8 cellular contexts compared by ENCODE assay signal in genomic region chr10:5812283-5813090, GRCh38. TPM values are rescaled to one million over a fixed set of nuclear protein-coding genes. Genes with fewer than 3 reads are reported as not detected.
DNase-seq lines count a peak whose midpoint lies in the region; ATAC-seq, FAIRE-seq and TF ChIP-seq lines count a peak whose summit lies in the region.

No MANE protein-coding gene starts in this region.

- CTCF ChIA-PET in CD8-positive, alpha-beta T cell (lab: Charles Lee): no interaction called here
- CTCF ChIA-PET in HepG2 (lab: Yijun Ruan, JAX; ENCODE audit: low intra/inter-chr PET ratio, low total read pairs): no interaction called here

- H3K4me3 Mint-ChIP-seq in CD8-positive, alpha-beta T cell: peak overlapping the region; percentile 86

- H3K36me3 ChIP-seq in CD8-positive, alpha-beta T cell (ENCODE audit: insufficient read depth, low read length): no peaks in the 10 kb centered on the region
- H3K36me3 ChIP-seq in HUES48 (ENCODE audit: control insufficient read depth, insufficient read depth, low read length): peaks cover 9% of the 10 kb centered on the region
- no peaks in the 10 kb centered on the region; the same call in 1 of the 2 replicates for H3K36me3 ChIP-seq in WERI-Rb-1
- H3K36me3 ChIP-seq in HepG2 (replicated peaks in 1 of 2; ENCODE audit: control insufficient read depth in 1 of 2, insufficient read depth in 2 of 2, low read length in 2 of 2): peaks cover 0 to 6% of the 10 kb centered on the region in 2 experiments; a peak in 2 of 5 replicates

- H3K9me3 Mint-ChIP-seq in CD8-positive, alpha-beta T cell: no peaks in the 10 kb centered on the region

- intact Hi-C loops in CD8-positive, alpha-beta T cell (cut with DNase I, micrococcal nuclease): loop anchor here (1.0 to 10.0 kb wide), 13 partner anchors 35 to 2002 kb away; partner anchors contain the start of genes IL15RA (in 2 of the 2), RBM17 (in 2 of the 2), TASOR2 (in 2 of the 2) and ANKRD16 (in 1 of the 2)
- intact Hi-C loops in HepG2 (cut with micrococcal nuclease; ENCODE audit: unreplicated experiment): loop anchor here (5.0 kb wide), 1 partner anchor 75 kb away; the partner anchor contains the start of gene ANKRD16

- H3K27me3 ChIP-seq in CD8-positive, alpha-beta T cell (ENCODE audit: insufficient read depth, low read length): no peaks in the 10 kb centered on the region
- H3K27me3 ChIP-seq in HUES48 (ENCODE audit: control insufficient read depth, insufficient read depth, low read length) (no peaks in the 10 kb centered on the region), WERI-Rb-1 (ENCODE audit: insufficient read depth, low read depth, severe bottlenecking) (no peaks in the 10 kb centered on the region), HepG2 (ENCODE audit: control insufficient read depth in 1 of 2, insufficient read depth in 2 of 2, low read length in 2 of 2) (peaks cover 0 to 3% of the 10 kb centered on the region in 2 experiments; a peak in 1 of 5 replicates)

- 0 out of 2 replicates have a peak, but pooled peaks have one; percentile 43 for TF ChIP-seq RAD21 in HepG2 (CRISPR knock-in tag; IDR thresholded peaks at IDR 0.05)

- DNase-seq in CD8-positive, alpha-beta T cell: peak; percentile 7 to 63 (median 31)
- DNase-seq in WERI-Rb-1 (peak; percentile 11), HepG2 (ENCODE audit: low spot score) (no peak), H54 (ENCODE audit: insufficient read length, low spot score) (no peak)
- DNase-seq in stimulated activated CD4-positive, alpha-beta T cell treated with anti-CD3 and anti-CD28 coated beads, TNF-alpha, amount 100 ng/mL, for 1 hour (ENCODE audit: low read depth in 3 of 3, low spot score in 1 of 3): peak in 2 of 3 donors; percentile 5 to 20

- TF ChIP-seq POLR2A in HepG2 (IDR thresholded peaks at IDR 0.05; ENCODE audit: insufficient read depth in 1 of 2, low read depth in 2 of 2, low read length in 2 of 2) (peak in 1 of 2 experiments; percentile 60; a peak in 2 of 4 replicates), H54 (IDR thresholded peaks at IDR 0.05; ENCODE audit: low read depth, low read length) (no peak; the same call in 1 of the 2 replicates)

- no peaks in the 10 kb centered on the region for H3K9me3 ChIP-seq in CD8-positive, alpha-beta T cell (ENCODE audit: low read length)
- H3K9me3 ChIP-seq in HUES48 (ENCODE audit: control insufficient read depth, insufficient read depth, low read length) (no peaks in the 10 kb centered on the region), WERI-Rb-1 (ENCODE audit: severe bottlenecking) (no peaks in the 10 kb centered on the region), HepG2 (ENCODE audit: low read length) (no peaks in the 10 kb centered on the region)

- H3K4me1 ChIP-seq in CD8-positive, alpha-beta T cell (ENCODE audit: insufficient read depth, low read length): peaks cover 58% of the 10 kb centered on the region
- H3K4me1 ChIP-seq in HUES48 (ENCODE audit: control insufficient read depth, insufficient read depth, low read length) (peaks cover 22% of the 10 kb centered on the region), HepG2 (ENCODE audit: insufficient read depth, low read length) (peaks cover 66% of the 10 kb centered on the region)

- H3K79me2 ChIP-seq in HepG2 (ENCODE audit: insufficient read depth, low read length): peaks cover 61% of the 10 kb centered on the region

- peaks cover 63% of the 10 kb centered on the region for H3K4me1 Mint-ChIP-seq in CD8-positive, alpha-beta T cell (ENCODE audit: low read depth)

- peak overlapping the region; percentile 87 for H3K27ac ChIP-seq in CD8-positive, alpha-beta T cell (ENCODE audit: low read depth, low read length)
- H3K27ac ChIP-seq in HUES48 (ENCODE audit: low read depth, low read length) (peak overlapping the region; percentile 98), WERI-Rb-1 (peak overlapping the region; percentile 99), cingulate gyrus (ENCODE audit: low read depth, low read length) (peak overlapping the region; percentile 94), HepG2 (ENCODE audit: extremely low read length, insufficient read depth, low read length) (peak overlapping the region; percentile 100)

- BruUV-seq in HepG2 (replicated peaks; lab: Mats Ljungman, UMichigan): TSS peak; percentile 48

- POLR2A ChIA-PET in CD8-positive, alpha-beta T cell (lab: Charles Lee): interaction anchor here (2.1 kb wide), 1 partner anchor 78 kb away, joined by 14 read pairs; the partner anchor contains the start of genes ANKRD16 and FBH1
- POLR2A ChIA-PET in HepG2 (lab: Yijun Ruan, JAX): interaction anchor here (0.8 to 2.3 kb wide), 13 partner anchors 8 to 264 kb away, joined by 3 to 23 read pairs (median 5); no protein-coding TSS in a partner anchor

- FAIRE-seq in HepG2 (lab: Jason Lieb, UNC) (no peak), H54 (lab: Jason Lieb, UNC) (no peak)

- peaks cover 23% of the 10 kb centered on the region for H3K36me3 Mint-ChIP-seq in CD8-positive, alpha-beta T cell

- H4K20me1 ChIP-seq in HepG2 (ENCODE audit: insufficient read depth, low read length): peaks cover 52% of the 10 kb centered on the region

- no peak for TF ChIP-seq CTCF in CD8-positive, alpha-beta T cell (IDR thresholded peaks at IDR 0.05)
- TF ChIP-seq CTCF in WERI-Rb-1 (IDR thresholded peaks at IDR 0.05; ENCODE audit: low read depth, low read length): no peak
- no peak for TF ChIP-seq CTCF in HepG2 (CRISPR knock-in tag; IDR thresholded peaks at IDR 0.05)

- in situ Hi-C loops in HepG2 (cut with HindIII; ENCODE audit: extremely low pct_ligation_motif_present, low pct_unique_long_range_greater_than_20kb): loop anchor here (10.0 kb wide), 1 partner anchor 62 kb away; no protein-coding TSS in a partner anchor

- H3K9ac ChIP-seq in HUES48 (ENCODE audit: low read depth, low read length) (peak overlapping the region; percentile 98), HepG2 (ENCODE audit: insufficient read depth, low read depth, low read length) (peak overlapping the region; percentile 99)

- H3K4me2 ChIP-seq in HepG2 (ENCODE audit: low read depth, low read length): peak overlapping the region; percentile 90

- H3K27ac Mint-ChIP-seq in CD8-positive, alpha-beta T cell: peak overlapping the region; percentile 87

- no peak overlapping the region for H2AFZ ChIP-seq in HepG2 (ENCODE audit: low read length)

- 0% methylated on average over 23 of the region's 49 CpGs for WGBS in HepG2 (ENCODE audit: low lambda C conversion rate)

- H3K27me3 Mint-ChIP-seq in CD8-positive, alpha-beta T cell (ENCODE audit: low read depth): no peaks in the 10 kb centered on the region

- ATAC-seq in CD8-positive, alpha-beta T cell: peak; percentile 9
- ATAC-seq in GM21367 (IDR thresholded peaks at IDR 0.05; ENCODE audit: unreplicated experiment): peak; percentile 14
- ATAC-seq in HepG2: peak; percentile 57

- H3K4me3 ChIP-seq in CD8-positive, alpha-beta T cell (ENCODE audit: low read depth, low read length): peak overlapping the region; percentile 68
- H3K4me3 ChIP-seq in HUES48 (ENCODE audit: low read depth, low read length): peak overlapping the region; percentile 98
- peak overlapping the region; percentile 90 for H3K4me3 ChIP-seq in WERI-Rb-1 (ENCODE audit: low read depth, low read length)
- H3K4me3 ChIP-seq in HepG2 (replicated peaks in 1 of 3; ENCODE audit: insufficient read depth in 1 of 3, low read depth in 2 of 3, low read length in 3 of 3): peak overlapping the region; percentile 89 to 100 (median 97)

- TF ChIP-seq EP300 in HepG2 (IDR thresholded peaks at IDR 0.05; ENCODE audit: low read depth in 2 of 2, low read length in 2 of 2) (no peak), HepG2 (CRISPR knock-in tag; IDR thresholded peaks at IDR 0.05; ENCODE audit: borderline replicate concordance) (no peak)

TF ChIP-seq in HepG2, 621 proteins besides CTCF, POLR2A, EP300 and RAD21 (continues in another document):
- peak; percentile 60; the same call in 1 of the 2 replicates for TF ChIP-seq ZNF607 (CRISPR knock-in tag; IDR thresholded peaks at IDR 0.05; ENCODE audit: borderline replicate concordance)

RNA-seq across cellular contexts. Expression of gene GDI2, which starts 0.7 kb away (rescaled TPM):
- total RNA-seq in CD8-positive, alpha-beta T cell: 10 to 100 TPM; 62.1 to 70.5 TPM
- total RNA-seq in HepG2 (2016; rRNA removed; fragmentation: Illumina TruSeq; extraction: Trizol): 477 and 756 TPM in 2 replicates
- total RNA-seq in HepG2 (2016; cell fraction: cytosol; rRNA removed; fragmentation: Illumina TruSeq; extraction: Trizol; ENCODE audit: low read depth): 312 and 326 TPM in 2 replicates
- 471 and 770 TPM in 2 replicates for total RNA-seq in HepG2 (2016; cell fraction: insoluble cytoplasmic fraction; rRNA removed; fragmentation: Illumina TruSeq; extraction: Trizol)
- total RNA-seq in HepG2 (2016; cell fraction: membrane; rRNA removed; fragmentation: Illumina TruSeq; extraction: Trizol): 290 and 338 TPM in 2 replicates
- total RNA-seq in HepG2 (2016; cell fraction: nucleus; rRNA removed; fragmentation: Illumina TruSeq; extraction: Trizol): 188 and 200 TPM in 2 replicates
- polyA plus RNA-seq in HepG2 (2011; rRNA removed): 118 and 153 TPM in 2 replicates
- polyA plus RNA-seq in HepG2 (2011; cell fraction: cytosol; rRNA removed): 141 and 159 TPM in 2 replicates
- polyA plus RNA-seq in HepG2 (2011; cell fraction: nucleus; rRNA removed): 45.6 and 58.6 TPM in 2 replicates
- polyA plus RNA-seq in HepG2 (2012): 245 and 302 TPM in 2 replicates
- polyA plus RNA-seq in HepG2 (2016; cell fraction: cytosol; fragmentation: Illumina TruSeq; extraction: Trizol; ENCODE audit: low read depth): 68.6 and 71.1 TPM in 2 replicates
- polyA plus RNA-seq in HepG2 (2016; cell fraction: insoluble cytoplasmic fraction; fragmentation: Illumina TruSeq; extraction: Trizol; ENCODE audit: low read depth): 588 and 612 TPM in 2 replicates
- 141 and 156 TPM in 2 replicates for polyA plus RNA-seq in HepG2 (2016; cell fraction: membrane; fragmentation: Illumina TruSeq; extraction: Trizol; ENCODE audit: low read depth)
- 190 and 195 TPM in 2 replicates for polyA plus RNA-seq in HepG2 (2016; cell fraction: nucleus; fragmentation: Illumina TruSeq; extraction: Trizol; ENCODE audit: insufficient read depth, low read depth)
- 88.7 and 522 TPM in 2 replicates for polyA minus RNA-seq in HepG2 (2011; rRNA and poly(A)+ RNA removed; ENCODE audit: low replicate concordance)
- polyA minus RNA-seq in HepG2 (2011; cell fraction: cytosol; rRNA and poly(A)+ RNA removed): 285 and 334 TPM in 2 replicates
- 112 and 162 TPM in 2 replicates for polyA minus RNA-seq in HepG2 (2011; cell fraction: nucleus; rRNA and poly(A)+ RNA removed)

Comparison
In these comparisons a context has a peak if more than half of its experiments do, and no peak if none do; other contexts are left out.
1. DNase-seq: peak in CD8-positive, alpha-beta T cell (7 of 7), WERI-Rb-1 (single experiment) and stimulated activated CD4-positive, alpha-beta T cell treated with anti-CD3 and anti-CD28 coated beads, TNF-alpha, amount 100 ng/mL, for 1 hour (2 of 3); none in HepG2 (single experiment) and H54 (single experiment).
2. Peak in every context shown above with its lines, with median percentiles within 50 percentile points of each other: ATAC-seq, H3K27ac ChIP-seq and H3K4me3 ChIP-seq.